ENCODE assay signal across 1 cellular context in the genomic region with DNA sequence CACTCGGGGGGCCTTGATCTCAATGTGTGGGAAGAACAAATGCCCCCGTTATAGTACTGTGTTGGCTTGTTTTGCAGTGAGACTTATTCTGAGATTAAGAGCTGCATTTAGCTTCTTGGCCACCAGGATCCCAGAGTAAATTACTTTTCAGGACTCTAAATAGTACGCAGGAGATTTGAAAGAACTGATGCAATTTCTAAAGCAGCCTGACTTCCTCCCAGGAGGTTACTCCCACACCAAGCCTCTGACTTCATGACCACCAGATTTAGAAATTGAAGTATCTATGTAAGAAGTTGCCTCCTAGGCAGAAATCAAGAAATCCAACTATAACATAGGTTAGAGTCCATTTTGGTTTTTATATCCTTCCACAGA.
A peak's percentile ranks its signal among the peaks of the same experiment; 100 is the strongest.
TF ChIP-seq lines count a peak whose summit lies in the region.

No MANE protein-coding gene starts in this region.

TF ChIP-seq in K562, 482 proteins besides CTCF, POLR2A, EP300 and RAD21 (continued from another document):
- peak; percentile 38 for TF ChIP-seq ETV1 (tag; conservative IDR thresholded peaks at IDR 0.05; ENCODE audit: low read depth)
